In the genomic region with DNA sequence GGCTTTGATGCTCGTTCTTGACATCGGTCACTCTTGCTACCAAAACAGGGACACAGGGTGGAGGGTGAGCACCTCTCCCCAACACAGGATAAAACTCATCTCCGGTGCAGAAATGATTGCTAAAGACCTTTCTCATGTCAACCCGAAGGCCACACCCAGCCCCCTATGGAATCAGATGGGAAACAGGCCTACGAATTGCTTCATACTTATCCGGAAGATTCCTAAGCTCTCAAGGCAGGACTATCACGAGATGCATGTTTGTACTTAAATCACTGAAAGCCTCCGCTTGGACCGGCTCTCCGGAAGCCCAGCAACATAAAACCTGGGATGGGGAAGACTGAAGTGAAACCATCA, we compare ENCODE assay signal across 22 cellular contexts.
A peak's percentile ranks its signal among the peaks of the same experiment; 100 is the strongest.
DNase-seq lines count a peak whose midpoint lies in the region; ATAC-seq and TF ChIP-seq lines count a peak whose summit lies in the region.
"Had no signal": no experiment of that assay in that cellular context is flagged by ENCODE, and none has a peak within 500 bp of the region (broad histone marks: within the 10 kb centered on the region; RNA-seq: fewer than 3 reads in every experiment).

No MANE protein-coding gene starts in this region.

- 84 to 85% methylated on average over 10 of the region's 10 CpGs for WGBS in GM23248 (ENCODE audit: low coverage in 1 of 2, low lambda C conversion rate in 2 of 2, missing lambda C conversion rate in 2 of 2), 2 experiments
- 83% methylated on average over 10 of the region's 10 CpGs for WGBS in hepatocyte (ENCODE audit: low lambda C conversion rate, missing lambda C conversion rate)

- in situ Hi-C loops in GM23248 (cut with MboI), result no loop called here

- DNase-seq in AG04450 (ENCODE audit: low read depth, low spot score) (no peak), GM23248 (no peak), hepatocyte (ENCODE audit: low spot score) (peak; percentile 30), AG20443 (ENCODE audit: low spot score) (no peak), amygdala (lab: John Stamatoyannopoulos, UW) (no peak)
- DNase-seq: activated CD4-positive, alpha-beta T cell treated with anti-CD3 and anti-CD28 coated beads, Interleukin-2, amount 50 U/mL, for 1 hour; CD4-positive, alpha-beta memory T cell; effector CD4-positive, alpha-beta T cell; NCI-H146; NCI-H2171; NCI-H524 treated with DMSO at 0.1 percent for 48 hours; nephron progenitor cell; stimulated activated CD4-positive, alpha-beta T cell treated with anti-CD3 and anti-CD28 coated beads, Interleukin-4, amount 100 ng/mL, for 4 hours; stimulated activated naive CD8-positive, alpha-beta T cell treated with anti-CD3 and anti-CD28 coated beads, Interleukin-15, Interleukin-2, amounts not matched to agents 100 U/mL and 50 U/mL, for 24 hours; T-helper 9 cell had no signal

- no peaks in the 10 kb centered on the region for H4K20me1 ChIP-seq in GM23248 (ENCODE audit: insufficient read depth)
- H4K20me1 ChIP-seq in hepatocyte (ENCODE audit: insufficient read depth, poor library complexity, severe bottlenecking), result no peaks in the 10 kb centered on the region

- H3K4me1 ChIP-seq in GM23248 (ENCODE audit: insufficient read depth) (peaks cover 6% of the 10 kb centered on the region), hepatocyte (ENCODE audit: insufficient read depth) (no peaks in the 10 kb centered on the region)
- H3K4me1 ChIP-seq: pancreas had no signal

- peak overlapping the region; percentile 77 for H3K27ac ChIP-seq in AG04450 (ENCODE audit: low read depth, low read length)
- H3K27ac ChIP-seq in GM23248, result 0 out of 2 replicates have a peak overlapping the region, but pooled peaks have one; percentile 8
- H3K27ac ChIP-seq in angular gyrus (ENCODE audit: low read depth, low read length), result peak overlapping the region; percentile 92
- H3K27ac ChIP-seq in hepatocyte, result peak overlapping the region; percentile 86
- H3K27ac ChIP-seq: gastroesophageal sphincter, pancreas, thyroid gland had no signal

- no peak overlapping the region for H3K4me2 ChIP-seq in GM23248 (ENCODE audit: unreplicated experiment)
- H3K4me2 ChIP-seq in hepatocyte, result no peak overlapping the region

- no peaks in the 10 kb centered on the region for H3K9me3 ChIP-seq in AG04450 (ENCODE audit: control insufficient read depth, insufficient read depth, low read length)
- no peaks in the 10 kb centered on the region for H3K9me3 ChIP-seq in GM23248 (ENCODE audit: low read depth)
- H3K9me3 ChIP-seq in hepatocyte (ENCODE audit: low read depth), result no peaks in the 10 kb centered on the region
- H3K9me3 ChIP-seq: gastroesophageal sphincter, pancreas, thyroid gland had no signal

- H3K4me3 ChIP-seq in AG04450 (ENCODE audit: low read depth, low read length) (no peak overlapping the region), GM23248 (no peak overlapping the region), hepatocyte (no peak overlapping the region)
- H3K4me3 ChIP-seq: gastroesophageal sphincter, pancreas, thyroid gland had no signal

- ATAC-seq in GM18519 (IDR thresholded peaks at IDR 0.05; ENCODE audit: low FRiP score, unreplicated experiment), result no peak
- ATAC-seq in GM19455 (IDR thresholded peaks at IDR 0.05; ENCODE audit: unreplicated experiment), result no peak
- ATAC-seq: gastroesophageal sphincter, WTC11 had no signal

- no peaks in the 10 kb centered on the region for H3K36me3 ChIP-seq in GM23248 (ENCODE audit: low read depth)
- no peaks in the 10 kb centered on the region for H3K36me3 ChIP-seq in hepatocyte (replicated peaks; ENCODE audit: insufficient read depth, low read depth)
- H3K36me3 ChIP-seq: pancreas, thyroid gland had no signal

- no peak for TF ChIP-seq CTCF in AG04450 (IDR thresholded peaks at IDR 0.05; ENCODE audit: low read depth, low read length)
- no peak for TF ChIP-seq CTCF in hepatocyte (IDR thresholded peaks at IDR 0.05; ENCODE audit: poor library complexity)

- no peaks in the 10 kb centered on the region for H3F3A ChIP-seq in GM23248 (ENCODE audit: insufficient read depth)

- H2AFZ ChIP-seq in GM23248, result no peak overlapping the region
- H2AFZ ChIP-seq in hepatocyte, result no peak overlapping the region

- no peak overlapping the region for H3K9ac ChIP-seq in GM23248

- POLR2A ChIA-PET in AG04450 (lab: Yijun Ruan, JAX), result no interaction called here

- H3K27me3 ChIP-seq in AG04450 (ENCODE audit: control insufficient read depth, insufficient read depth, low read length), result no peaks in the 10 kb centered on the region
- H3K27me3 ChIP-seq in GM23248 (replicated peaks; ENCODE audit: insufficient read depth), result no peaks in the 10 kb centered on the region
- H3K27me3 ChIP-seq in hepatocyte, result no peaks in the 10 kb centered on the region
- H3K27me3 ChIP-seq: gastroesophageal sphincter, pancreas, thyroid gland had no signal

- H3K9me2 ChIP-seq in GM23248 (ENCODE audit: insufficient read depth), result no peaks in the 10 kb centered on the region
- no peaks in the 10 kb centered on the region for H3K9me2 ChIP-seq in hepatocyte (replicated peaks; ENCODE audit: insufficient read depth)

- H3K79me2 ChIP-seq in GM23248 (ENCODE audit: insufficient read depth), result no peaks in the 10 kb centered on the region
- no peaks in the 10 kb centered on the region for H3K79me2 ChIP-seq in hepatocyte

- CTCF ChIA-PET in AG04450 (lab: Charles Lee), result interaction anchor here (0.6 to 2.3 kb wide), 2 partner anchors 314 to 772 kb away, joined by 5 to 10 read pairs; no protein-coding TSS in a partner anchor

Comparison
In these comparisons a context has a peak if more than half of its experiments do, and no peak if none do; other contexts are left out.
1. H3K27ac ChIP-seq: peak in every context shown above with its lines; median percentile 92 in angular gyrus; 86 in hepatocyte; 77 in AG04450; 8 in GM23248.